ENCODE assay signal across 8 cellular contexts in the genomic region with DNA sequence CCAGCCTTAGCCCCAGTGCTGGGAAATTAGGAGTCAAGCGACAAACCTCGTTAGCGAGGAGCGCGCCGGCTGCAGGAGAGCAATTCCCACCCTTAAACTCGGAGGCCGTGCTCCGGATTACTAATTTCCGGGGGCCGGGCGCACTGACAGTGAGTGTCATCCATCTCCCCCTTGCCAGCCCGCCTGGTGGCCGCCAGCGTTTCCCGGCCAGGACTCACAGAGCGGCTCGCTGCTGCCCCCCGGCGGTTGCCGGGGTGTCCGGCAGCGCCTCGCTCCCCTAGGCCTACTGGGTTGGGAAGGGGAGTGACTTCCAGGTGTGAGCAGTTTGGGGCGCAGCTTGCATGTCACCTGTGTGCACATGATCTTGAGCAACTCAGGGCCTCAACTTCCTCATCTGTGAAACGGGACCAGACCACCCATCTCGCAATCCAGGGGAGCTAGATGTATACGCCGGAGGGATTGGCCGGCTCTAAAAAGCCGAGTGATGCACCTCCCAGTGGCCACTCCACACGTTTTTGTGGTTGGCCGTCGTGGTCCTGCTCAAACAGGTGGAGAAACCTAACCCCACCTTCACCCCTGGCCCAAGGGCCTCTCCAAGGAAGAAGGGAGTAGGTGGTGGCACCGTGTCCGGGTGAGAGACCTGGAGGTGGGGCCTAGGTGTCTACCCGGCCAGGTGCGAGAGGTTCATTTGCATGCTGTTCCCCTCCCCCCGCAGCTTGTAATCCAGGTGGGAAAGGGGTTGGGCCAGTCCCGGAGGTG. TPM values are rescaled to one million over a fixed set of nuclear protein-coding genes. Genes with fewer than 3 reads are reported as not detected.
A peak's percentile ranks its signal among the peaks of the same experiment; 100 is the strongest.
DNase-seq lines count a peak whose midpoint lies in the region; ATAC-seq and TF ChIP-seq lines count a peak whose summit lies in the region.

No MANE protein-coding gene starts in this region.

- DNase-seq in BE2C (peak; percentile 94), RPMI7951 (ENCODE audit: low read depth) (peak; percentile 90), fibroblast of peridontal ligament (ENCODE audit: extremely low read depth) (peak; percentile 66), natural killer cell (peak; percentile 93)
- DNase-seq in activated T-helper 1 cell treated with anti-CD3 and anti-CD28 coated beads, Interleukin-2, amount 50 U/mL, for 16 hours (ENCODE audit: low read depth in 1 of 2, low spot score in 1 of 2): peak; percentile 78 to 79

- intact Hi-C loops in natural killer cell (cut with micrococcal nuclease): loop anchor here (1.0 to 10.0 kb wide), 6 partner anchors 39 to 511 kb away; no protein-coding TSS in a partner anchor

- H3K36me3 Mint-ChIP-seq in natural killer cell: no peaks in the 10 kb centered on the region
- no peaks in the 10 kb centered on the region for H3K36me3 Mint-ChIP-seq in stimulated activated memory B cell treated with anti-CD40 and anti-IgM and Interleukin-4, amounts not matched to agents 10 μg/mL and 1 μg/mL and 100 μg/mL, for 72 hours

- H3K9me3 Mint-ChIP-seq in natural killer cell: no peaks in the 10 kb centered on the region
- H3K9me3 Mint-ChIP-seq in stimulated activated memory B cell treated with anti-CD40 and anti-IgM and Interleukin-4, amounts not matched to agents 10 μg/mL and 1 μg/mL and 100 μg/mL, for 72 hours: no peaks in the 10 kb centered on the region

- ATAC-seq in GM19463 (IDR thresholded peaks at IDR 0.05; ENCODE audit: unreplicated experiment) (peak; percentile 39), natural killer cell (peak; percentile 74 to 89 (median 75))
- ATAC-seq in stimulated activated memory B cell treated with anti-CD40 and anti-IgM and Interleukin-4, amounts not matched to agents 10 μg/mL and 1 μg/mL and 100 μg/mL, for 72 hours: peak; percentile 73

- H3K27ac ChIP-seq in KOPT-K1 (ENCODE audit: low read depth, low read length, poor library complexity, severe bottlenecking): peak overlapping the region; percentile 91

- H3K27me3 Mint-ChIP-seq in natural killer cell (ENCODE audit: low read depth in 2 of 2): no peaks in the 10 kb centered on the region
- no peaks in the 10 kb centered on the region for H3K27me3 Mint-ChIP-seq in stimulated activated memory B cell treated with anti-CD40 and anti-IgM and Interleukin-4, amounts not matched to agents 10 μg/mL and 1 μg/mL and 100 μg/mL, for 72 hours

- H3K4me3 ChIP-seq in BE2C (ENCODE audit: low read depth, low read length): peak overlapping the region; percentile 74

- H3K4me3 Mint-ChIP-seq in natural killer cell: peak overlapping the region; percentile 71
- peak overlapping the region; percentile 70 for H3K4me3 Mint-ChIP-seq in stimulated activated memory B cell treated with anti-CD40 and anti-IgM and Interleukin-4, amounts not matched to agents 10 μg/mL and 1 μg/mL and 100 μg/mL, for 72 hours

- H3K27ac Mint-ChIP-seq in natural killer cell: peak overlapping the region; percentile 69 to 75
- no peak overlapping the region for H3K27ac Mint-ChIP-seq in stimulated activated memory B cell treated with anti-CD40 and anti-IgM and Interleukin-4, amounts not matched to agents 10 μg/mL and 1 μg/mL and 100 μg/mL, for 72 hours

- H3K36me3 ChIP-seq in BE2C (no peaks in the 10 kb centered on the region), KOPT-K1 (ENCODE audit: insufficient read depth, low read length) (no peaks in the 10 kb centered on the region)

- peaks cover 32 to 70% of the 10 kb centered on the region in 2 donors for H3K4me1 Mint-ChIP-seq in natural killer cell
- H3K4me1 Mint-ChIP-seq in stimulated activated memory B cell treated with anti-CD40 and anti-IgM and Interleukin-4, amounts not matched to agents 10 μg/mL and 1 μg/mL and 100 μg/mL, for 72 hours: peaks cover 56% of the 10 kb centered on the region

- no peaks in the 10 kb centered on the region for H3K27me3 ChIP-seq in BE2C

- H3K4me1 ChIP-seq in BE2C: peaks cover 35% of the 10 kb centered on the region

- H3K9me3 ChIP-seq in BE2C (no peaks in the 10 kb centered on the region), KOPT-K1 (ENCODE audit: insufficient read depth, low read length, poor library complexity, severe bottlenecking) (no peaks in the 10 kb centered on the region)

- TF ChIP-seq CTCF in BE2C (IDR thresholded peaks at IDR 0.05; ENCODE audit: low read depth, low read length): peak; percentile 85
- TF ChIP-seq CTCF in natural killer cell (IDR thresholded peaks at IDR 0.05): peak; percentile 99

RNA-seq across cellular contexts. Expression of a gene that starts 2.5 kb away (rescaled TPM):
- polyA plus RNA-seq in BE2C (2012; ENCODE audit: insufficient read depth, insufficient read length, low read depth): 134 TPM
- 7.0 and 10.1 TPM in 2 replicates for total RNA-seq in RPMI7951 (2014; rRNA removed; shearing (Covaris generic))
- total RNA-seq in natural killer cell: 100 to 1,000 TPM; 232 to 277 (median 233) TPM

Comparison
In these comparisons a context has a peak if more than half of its experiments do, and no peak if none do; other contexts are left out.
1. Peak in every context shown above with its lines: DNase-seq, ATAC-seq, H3K4me3 ChIP-seq and H3K27ac ChIP-seq.
2. RNA of a gene that starts 2.5 kb away (total RNA-seq): 232 to 277 TPM in natural killer cell; 7.0 to 10.1 TPM in RPMI7951; every median in the first group is over 10 times any median in the second.